Comparison of ENCODE assay signal across 8 cellular contexts in genomic region chr1:44212355-44213221, GRCh38. TPM values are rescaled to one million over a fixed set of nuclear protein-coding genes. Genes with fewer than 3 reads are reported as not detected.
DNase-seq lines count a peak whose midpoint lies in the region; ATAC-seq and TF ChIP-seq lines count a peak whose summit lies in the region.

No MANE protein-coding gene starts in this region.

- in situ Hi-C loops in gastrocnemius medialis (cut with MboI; ENCODE audit: low sequenced_read_pairs in 4 of 4) = loop anchor here (10.0 to 25.0 kb wide), 3 partner anchors 102 to 382 kb away; no protein-coding TSS in a partner anchor

- no peaks in the 10 kb centered on the region for H3K9me3 ChIP-seq in esophagus (ENCODE audit: control insufficient read depth in 2 of 2, insufficient read depth in 1 of 2, low read depth in 1 of 2, low read length in 1 of 2)
- H3K9me3 ChIP-seq in gastrocnemius medialis = no peaks in the 10 kb centered on the region

- TF ChIP-seq POLR2A in gastrocnemius medialis (IDR thresholded peaks at IDR 0.05) = no peak

- H3K9me2 ChIP-seq in GM23338 (ENCODE audit: insufficient read depth) = no peaks in the 10 kb centered on the region

- intact Hi-C loops in gastrocnemius medialis (cut with DNase I; ENCODE audit: low total_unique reads) = loop anchor here (10.0 kb wide), 1 partner anchor 442 kb away; no protein-coding TSS in a partner anchor

- H3K27ac ChIP-seq in GM23338 (ENCODE audit: low read depth) (no peak overlapping the region), esophagus (ENCODE audit: low read depth in 2 of 2, low read length in 1 of 2) (peak overlapping the region in 1 of 2 donors; percentile 63), gastrocnemius medialis (peak overlapping the region; percentile 73 to 88 (median 82))

- H3K79me2 ChIP-seq in GM23338 (replicated peaks; ENCODE audit: insufficient read depth) = peaks cover 6% of the 10 kb centered on the region; the same call in 1 of the 2 replicates

- no peaks in the 10 kb centered on the region for H3K9me3 Mint-ChIP-seq in GM23338

- ATAC-seq in GM23338 (no peak), gastrocnemius medialis (no peak), omental fat pad (ENCODE audit: low FRiP score) (no peak)

- H3K36me3 ChIP-seq in GM23338 (ENCODE audit: insufficient read depth) (peaks cover 6% of the 10 kb centered on the region; the same call in 1 of the 2 replicates), esophagus (ENCODE audit: control insufficient read depth in 2 of 2, insufficient read depth in 2 of 2, low read length in 1 of 2) (peaks cover 0 to 6% of the 10 kb centered on the region in 2 donors), gastrocnemius medialis (peaks cover 0 to 6% of the 10 kb centered on the region in 2 donors)

- peak overlapping the region; percentile 97 for H2AFZ ChIP-seq in GM23338

- H3F3A ChIP-seq in GM23338 (replicated peaks; ENCODE audit: low read depth) = no peaks in the 10 kb centered on the region

- H4K20me1 ChIP-seq in GM23338 (replicated peaks; ENCODE audit: insufficient read depth) = no peaks in the 10 kb centered on the region; the same call in 1 of the 2 replicates

- no peak for TF ChIP-seq CTCF in GM23338 (conservative IDR thresholded peaks at IDR 0.05; ENCODE audit: low read depth in 2 of 2)
- TF ChIP-seq CTCF in WI38 (IDR thresholded peaks at IDR 0.05; ENCODE audit: low read depth, low read length) = no peak
- TF ChIP-seq CTCF in gastrocnemius medialis (IDR thresholded peaks at IDR 0.05 in 4 of 5, conservative IDR thresholded peaks at IDR 0.05 in 1 of 5) = no peak
- no peak for TF ChIP-seq CTCF in omental fat pad (IDR thresholded peaks at IDR 0.05)

- peaks cover 8% of the 10 kb centered on the region for H3K4me1 Mint-ChIP-seq in GM23338

- H3K4me3 ChIP-seq in GM23338 (peak overlapping the region; percentile 99), WI38 (ENCODE audit: low read depth, low read length) (peak overlapping the region; percentile 88), esophagus (ENCODE audit: low read depth in 1 of 2, low read length in 2 of 2) (peak overlapping the region; percentile 88 to 96), gastrocnemius medialis (peak overlapping the region; percentile 76 to 90 (median 81))

- peaks cover 24% of the 10 kb centered on the region for H3K36me3 Mint-ChIP-seq in GM23338 (ENCODE audit: low read depth)

- H3K27ac Mint-ChIP-seq in GM23338 = 0 out of 2 replicates have a peak overlapping the region, but pooled peaks have one; percentile 49

- peak overlapping the region; percentile 98 for H3K4me2 ChIP-seq in GM23338

- 35 to 41% methylated on average over 9 of the region's 9 CpGs for WGBS in esophagus, 2 donors

- H3K4me1 ChIP-seq in GM23338 (ENCODE audit: insufficient read depth) (peaks cover 14% of the 10 kb centered on the region), esophagus (ENCODE audit: control insufficient read depth in 2 of 2, insufficient read depth in 2 of 2, low read length in 1 of 2) (peaks cover 4 to 11% of the 10 kb centered on the region in 2 donors), gastrocnemius medialis (peaks cover 18 to 22% of the 10 kb centered on the region in 2 donors)

- H3K27me3 ChIP-seq in GM23338 (ENCODE audit: insufficient read depth) = peaks cover 11% of the 10 kb centered on the region; the same call in 1 of the 2 replicates
- no peaks in the 10 kb centered on the region for H3K27me3 ChIP-seq in esophagus (ENCODE audit: control insufficient read depth in 1 of 2, insufficient read depth in 2 of 2, low read length in 2 of 2)
- H3K27me3 ChIP-seq in gastrocnemius medialis = no peaks in the 10 kb centered on the region

- peaks cover 15% of the 10 kb centered on the region for H3K27me3 Mint-ChIP-seq in GM23338 (ENCODE audit: insufficient read depth, low read depth, poor library complexity)

- DNase-seq in GM23338 (ENCODE audit: low spot score) = no peak
- DNase-seq in gastrocnemius medialis = no peak
- DNase-seq in omental fat pad (ENCODE audit: low spot score) = no peak
- no peak for DNase-seq in HuH-7 (ENCODE audit: low spot score)
- DNase-seq in NCI-H1436 (lab: John Stamatoyannopoulos, UW) = no peak
- DNase-seq in SW 1271 (lab: John Stamatoyannopoulos, UW) = no peak

- H3K4me3 Mint-ChIP-seq in GM23338 = peak overlapping the region; percentile 90

TF ChIP-seq in GM23338, 12 proteins besides CTCF, POLR2A, EP300 and RAD21 (continues in another document):
- TF ChIP-seq ZNF462 (CRISPR knock-in tag; IDR thresholded peaks at IDR 0.05) (no peak), NANOG (IDR thresholded peaks at IDR 0.05; ENCODE audit: borderline replicate concordance) (no peak), JUNB (IDR thresholded peaks at IDR 0.05; ENCODE audit: unreplicated experiment) (no peak), ZNF331 (CRISPR knock-in tag; IDR thresholded peaks at IDR 0.05; ENCODE audit: low read depth) (no peak), EZH2 (IDR thresholded peaks at IDR 0.05; ENCODE audit: low read depth, unreplicated experiment) (no peak), STAT1 (IDR thresholded peaks at IDR 0.05; ENCODE audit: unreplicated experiment) (no peak), EZH2phosphoT487 (IDR thresholded peaks at IDR 0.05; ENCODE audit: unreplicated experiment) (no peak), ETS1 (IDR thresholded peaks at IDR 0.05) (no peak)

RNA-seq across cellular contexts. Expression of gene DMAP1, which starts 0.7 kb away (rescaled TPM):
- total RNA-seq in GM23338 (2014; rRNA removed; shearing (Covaris generic)) = 38.8 and 40.0 TPM in 2 replicates
- 27.9 and 32.6 TPM in 2 replicates for polyA plus RNA-seq in GM23338 (2016; fragmentation: Nextera tagmentation; extraction: Ambion mirVana)
- polyA plus RNA-seq in esophagus = 10 to 100 TPM; 21.8 to 27.8 TPM
- 10 to 100 TPM; 24.9 to 42.2 (median 34.9) TPM for total RNA-seq in gastrocnemius medialis
- 10 to 100 TPM; 23.2 to 43.5 (median 27.9) TPM for total RNA-seq in omental fat pad
